ENCODE assay signal across 1 cellular context in the genomic region with DNA sequence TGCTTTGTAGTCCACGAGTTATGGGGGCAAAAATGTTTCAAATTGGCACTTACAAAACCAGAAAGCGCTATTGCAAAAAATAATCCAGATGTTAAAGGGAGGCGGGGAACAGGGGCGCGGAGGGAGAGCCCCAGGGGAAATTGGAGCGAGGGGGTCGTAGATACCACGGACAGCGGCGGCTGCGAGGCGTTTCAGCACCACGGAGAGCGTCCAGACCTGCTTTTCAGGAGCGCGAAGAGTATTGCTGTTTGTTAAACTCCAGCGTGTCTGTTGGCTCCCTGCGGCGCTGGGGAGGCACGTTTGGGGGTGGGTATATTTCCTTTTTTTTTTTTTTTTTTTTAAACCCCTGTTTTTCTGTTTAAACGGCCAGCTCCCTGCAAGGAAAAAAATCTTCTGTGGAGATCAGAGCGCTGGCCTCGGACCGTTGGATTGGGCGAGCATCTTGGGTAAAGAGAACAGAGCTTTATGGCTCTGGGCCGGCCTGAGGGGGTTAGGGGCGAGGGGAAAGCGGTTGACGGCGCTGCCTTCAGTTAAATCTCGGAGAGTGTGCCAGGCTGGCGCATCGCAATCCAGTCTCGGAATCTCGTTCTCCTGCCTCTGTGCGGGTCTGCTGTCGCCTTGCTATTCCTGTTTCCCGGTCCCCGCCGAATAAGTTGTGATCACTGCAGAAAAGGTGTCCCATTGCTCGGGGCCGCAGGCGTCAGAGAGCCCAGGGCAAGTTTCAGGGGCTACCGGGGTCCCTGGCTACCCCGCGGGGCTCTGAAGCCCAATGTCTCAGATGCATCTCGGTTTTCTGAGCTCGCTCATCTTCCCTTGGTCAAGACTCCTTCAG.
TF ChIP-seq lines count a peak whose summit lies in the region.

A gene (minus strand): TSS at position 288 of the 832 bp plus-strand sequence. CDS start 302 bp downstream, outside the sequence.

TF ChIP-seq in HepG2, 621 proteins besides CTCF, POLR2A, EP300 and RAD21 (continued from another document):
- TF ChIP-seq JARID2 (CRISPR knock-in tag; IDR thresholded peaks at IDR 0.05; ENCODE audit: insufficient replicate concordance) (peak; percentile 99), GATA4 (IDR thresholded peaks at IDR 0.05; ENCODE audit: borderline replicate concordance, low read depth) (no peak), YEATS2 (CRISPR knock-in tag; IDR thresholded peaks at IDR 0.05; ENCODE audit: borderline replicate concordance) (peak; percentile 95), ZNF101 (CRISPR knock-in tag; IDR thresholded peaks at IDR 0.05; ENCODE audit: borderline replicate concordance, low read depth) (peak; percentile 97; the same call in 1 of the 2 replicates), ZNF781 (CRISPR knock-in tag; IDR thresholded peaks at IDR 0.05; ENCODE audit: borderline replicate concordance, not compliant biosample characterization) (peak; percentile 100), ZBTB38 (CRISPR knock-in tag; IDR thresholded peaks at IDR 0.05) (peak; percentile 97), TP53 (CRISPR knock-in tag; conservative IDR thresholded peaks at IDR 0.05) (peak; percentile 97), MED1 (CRISPR knock-in tag; IDR thresholded peaks at IDR 0.05) (peak; percentile 94)
- TF ChIP-seq, protein P1, sequence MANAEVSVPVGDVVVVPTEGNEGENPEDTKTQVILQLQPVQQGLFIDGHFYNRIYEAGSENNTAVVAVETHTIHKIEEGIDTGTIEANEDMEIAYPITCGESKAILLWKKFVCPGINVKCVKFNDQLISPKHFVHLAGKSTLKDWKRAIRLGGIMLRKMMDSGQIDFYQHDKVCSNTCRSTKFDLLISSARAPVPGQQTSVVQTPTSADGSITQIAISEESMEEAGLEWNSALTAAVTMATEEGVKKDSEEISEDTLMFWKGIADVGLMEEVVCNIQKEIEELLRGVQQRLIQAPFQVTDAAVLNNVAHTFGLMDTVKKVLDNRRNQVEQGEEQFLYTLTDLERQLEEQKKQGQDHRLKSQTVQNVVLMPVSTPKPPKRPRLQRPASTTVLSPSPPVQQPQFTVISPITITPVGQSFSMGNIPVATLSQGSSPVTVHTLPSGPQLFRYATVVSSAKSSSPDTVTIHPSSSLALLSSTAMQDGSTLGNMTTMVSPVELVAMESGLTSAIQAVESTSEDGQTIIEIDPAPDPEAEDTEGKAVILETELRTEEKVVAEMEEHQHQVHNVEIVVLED (CRISPR knock-in tag; IDR thresholded peaks at IDR 0.05; ENCODE audit: borderline replicate concordance), result 0 out of 2 replicates have a peak, but pooled peaks have one; percentile 48
- TF ChIP-seq, protein P2, sequence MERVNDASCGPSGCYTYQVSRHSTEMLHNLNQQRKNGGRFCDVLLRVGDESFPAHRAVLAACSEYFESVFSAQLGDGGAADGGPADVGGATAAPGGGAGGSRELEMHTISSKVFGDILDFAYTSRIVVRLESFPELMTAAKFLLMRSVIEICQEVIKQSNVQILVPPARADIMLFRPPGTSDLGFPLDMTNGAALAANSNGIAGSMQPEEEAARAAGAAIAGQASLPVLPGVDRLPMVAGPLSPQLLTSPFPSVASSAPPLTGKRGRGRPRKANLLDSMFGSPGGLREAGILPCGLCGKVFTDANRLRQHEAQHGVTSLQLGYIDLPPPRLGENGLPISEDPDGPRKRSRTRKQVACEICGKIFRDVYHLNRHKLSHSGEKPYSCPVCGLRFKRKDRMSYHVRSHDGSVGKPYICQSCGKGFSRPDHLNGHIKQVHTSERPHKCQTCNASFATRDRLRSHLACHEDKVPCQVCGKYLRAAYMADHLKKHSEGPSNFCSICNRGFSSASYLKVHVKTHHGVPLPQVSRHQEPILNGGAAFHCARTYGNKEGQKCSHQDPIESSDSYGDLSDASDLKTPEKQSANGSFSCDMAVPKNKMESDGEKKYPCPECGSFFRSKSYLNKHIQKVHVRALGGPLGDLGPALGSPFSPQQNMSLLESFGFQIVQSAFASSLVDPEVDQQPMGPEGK (CRISPR knock-in tag; IDR thresholded peaks at IDR 0.05), result peak; percentile 93
